15 cellular contexts compared by ENCODE assay signal in genomic region chr9:90770339-90770738, GRCh38. TPM values are rescaled to one million over a fixed set of nuclear protein-coding genes. Genes with fewer than 3 reads are reported as not detected.
DNase-seq lines count a peak whose midpoint lies in the region; ATAC-seq, FAIRE-seq and TF ChIP-seq lines count a peak whose summit lies in the region.
"Had no signal": no experiment of that assay in that cellular context is flagged by ENCODE, and none has a peak within 500 bp of the region (broad histone marks: within the 10 kb centered on the region; RNA-seq: fewer than 3 reads in every experiment).

No MANE protein-coding gene starts in this region.

- H3K4me1 Mint-ChIP-seq in T-helper 17 cell = no peaks in the 10 kb centered on the region
- no peaks in the 10 kb centered on the region for H3K4me1 Mint-ChIP-seq in activated naive CD4-positive, alpha-beta T cell treated with anti-CD3 and anti-CD28 coated beads for 36 hours (ENCODE audit: low read depth)
- H3K4me1 Mint-ChIP-seq: H9 had no signal

- TF ChIP-seq POLR2A in GM12892 (IDR thresholded peaks at IDR 0.05; ENCODE audit: low read depth, low read length) = no peak
- no peak for TF ChIP-seq POLR2A in GM12878 (IDR thresholded peaks at IDR 0.05; ENCODE audit: low read depth, low read length)

- H3K4me1 ChIP-seq in GM12878 (ENCODE audit: control insufficient read depth, insufficient read depth, low read length) (peaks cover 36% of the 10 kb centered on the region), small intestine (ENCODE audit: control insufficient read depth in 2 of 2, insufficient read depth in 1 of 2, low read depth in 1 of 2, low read length in 1 of 2) (no peaks in the 10 kb centered on the region)
- H3K4me1 ChIP-seq: stomach had no signal

- H3K4me2 ChIP-seq in GM12878 (ENCODE audit: control insufficient read depth, insufficient read depth) = peak overlapping the region; percentile 0; the same call in 1 of the 2 replicates
- H3K4me2 ChIP-seq: BLaER1 had no signal

- H3K27ac ChIP-seq in GM12878 (ENCODE audit: control insufficient read depth, insufficient read depth) (no peak overlapping the region), small intestine (ENCODE audit: low read depth in 1 of 2, low read length in 1 of 2) (no peak overlapping the region), caudate nucleus (ENCODE audit: low read depth, low read length) (no peak overlapping the region)
- H3K27ac ChIP-seq: BLaER1, SK-N-MC, stomach had no signal

- SMC1A ChIA-PET in GM12878 (lab: Charles Lee; ENCODE audit: uncharacterized antibody, unreplicated experiment) = no interaction called here

- no peak overlapping the region for H3K9ac ChIP-seq in GM12878 (ENCODE audit: control insufficient read depth, insufficient read depth, low read length)
- H3K9ac ChIP-seq: BLaER1 had no signal

- TF ChIP-seq CTCF in GM12878 (IDR thresholded peaks at IDR 0.05 in 2 of 3, conservative IDR thresholded peaks at IDR 0.05 in 1 of 3; ENCODE audit: control insufficient read depth in 2 of 3, extremely low read depth in 1 of 3, insufficient read depth in 1 of 3, low read depth in 3 of 3, low read length in 3 of 3) = no peak

- TF ChIP-seq RAD21 in GM12878 (IDR thresholded peaks at IDR 0.05; ENCODE audit: insufficient read depth, low read depth, low read length) = no peak

- H3K9me3 ChIP-seq in GM12878 (replicated peaks; ENCODE audit: control insufficient read depth, insufficient read depth, low read length) (peaks cover 8% of the 10 kb centered on the region), small intestine (ENCODE audit: control insufficient read depth, low read depth) (no peaks in the 10 kb centered on the region), T-helper 17 cell (ENCODE audit: control insufficient read depth, low read length, poor library complexity, severe bottlenecking) (no peaks in the 10 kb centered on the region)

- H3K4me3 ChIP-seq in GM12878 (no peak overlapping the region), small intestine (ENCODE audit: low read depth in 1 of 2, low read length in 2 of 2) (no peak overlapping the region)
- H3K4me3 ChIP-seq: BLaER1, SK-N-MC, stomach had no signal

- no peak for DNase-seq in GM12892 (ENCODE audit: insufficient read length)
- no peak for DNase-seq in GM12878 (ENCODE audit: low read depth, low spot score)
- no peak for DNase-seq in small intestine
- no peak for DNase-seq in caudate nucleus (lab: John Stamatoyannopoulos, UW)
- DNase-seq in T-helper 17 cell = no peak
- DNase-seq in activated naive CD4-positive, alpha-beta T cell treated with anti-CD3 and anti-CD28 coated beads for 36 hours = no peak
- DNase-seq: activated CD4-positive, alpha-beta T cell treated with anti-CD3 and anti-CD28 coated beads, Interleukin-2, amount 50 U/mL, for 48 hours; H9; IMR-90; NCI-H2227 treated with DMSO at 0.1 percent for 48 hours; stomach had no signal

- H3K4me3 Mint-ChIP-seq in T-helper 17 cell = no peak overlapping the region
- H3K4me3 Mint-ChIP-seq in activated naive CD4-positive, alpha-beta T cell treated with anti-CD3 and anti-CD28 coated beads for 36 hours = no peak overlapping the region
- H3K4me3 Mint-ChIP-seq: H9 had no signal

- 60% methylated on average over 1 of the region's 1 CpG for WGBS in GM12878 (ENCODE audit: insufficient coverage, insufficient replicate concordance, low lambda C conversion rate, missing lambda C conversion rate)
- WGBS in small intestine, 3 donors = 93 to 100% (median 96%) methylated on average over 1 of the region's 1 CpG

- FAIRE-seq in GM12892 (lab: Jason Lieb, UNC) (peak; percentile 51), GM12878 (lab: Jason Lieb, UNC) (no peak), small intestine (lab: Jason Lieb, UNC) (no peak)

- intact Hi-C loops in GM12878 (cut with micrococcal nuclease; ENCODE audit: unreplicated experiment) = loop anchor here (5.0 kb wide), 1 partner anchor 67 kb away; no protein-coding TSS in a partner anchor
- intact Hi-C loops in activated naive CD4-positive, alpha-beta T cell treated with anti-CD3 and anti-CD28 coated beads for 36 hours (cut with micrococcal nuclease) = no loop called here

- in situ Hi-C loops in GM12878 (cut with MboI) = loop anchor here (25.0 kb wide), 1 partner anchor 1183 kb away; no protein-coding TSS in a partner anchor

- CTCF ChIA-PET in GM12878 (lab: Yijun Ruan, JAX) = no interaction called here
- CTCF ChIA-PET in activated naive CD4-positive, alpha-beta T cell treated with anti-CD3 and anti-CD28 coated beads for 36 hours (lab: Charles Lee) = no interaction called here

- H3K36me3 ChIP-seq in GM12878 (ENCODE audit: control insufficient read depth in 2 of 2, insufficient read depth in 2 of 2, low read length in 1 of 2) (no peaks in the 10 kb centered on the region), small intestine (ENCODE audit: control insufficient read depth in 2 of 2, insufficient read depth in 2 of 2, low read length in 2 of 2) (no peaks in the 10 kb centered on the region)
- H3K36me3 ChIP-seq: BLaER1, stomach had no signal

- BruUV-seq in GM12878 (replicated peaks; lab: Mats Ljungman, UMichigan) = no TSS peak

- RAD21 ChIA-PET in GM12878 (lab: Charles Lee; ENCODE audit: unreplicated experiment) = no interaction called here

- peaks cover 3% of the 10 kb centered on the region for H3K36me3 Mint-ChIP-seq in T-helper 17 cell (ENCODE audit: low read depth)
- H3K36me3 Mint-ChIP-seq in activated naive CD4-positive, alpha-beta T cell treated with anti-CD3 and anti-CD28 coated beads for 36 hours (ENCODE audit: low read depth) = no peaks in the 10 kb centered on the region

- ATAC-seq in GM21360 (IDR thresholded peaks at IDR 0.05; ENCODE audit: unreplicated experiment) (peak; percentile 44), HG03457 (IDR thresholded peaks at IDR 0.05; ENCODE audit: unreplicated experiment) (peak; percentile 37), GM12878 (peak; percentile 66), T-helper 17 cell (no peak)

- H3K27me3 Mint-ChIP-seq in T-helper 17 cell = peaks cover 33% of the 10 kb centered on the region
- peaks cover 8% of the 10 kb centered on the region for H3K27me3 Mint-ChIP-seq in activated naive CD4-positive, alpha-beta T cell treated with anti-CD3 and anti-CD28 coated beads for 36 hours (ENCODE audit: low read depth)

- no peak for TF ChIP-seq EP300 in GM12878 (IDR thresholded peaks at IDR 0.05; ENCODE audit: borderline replicate concordance in 1 of 2, control insufficient read depth in 1 of 2, low read depth in 2 of 2, low read length in 2 of 2)

- no peak overlapping the region for H2AFZ ChIP-seq in GM12878 (ENCODE audit: control insufficient read depth, low read depth, low read length)

- peaks cover 9% of the 10 kb centered on the region for H3K9me3 Mint-ChIP-seq in activated naive CD4-positive, alpha-beta T cell treated with anti-CD3 and anti-CD28 coated beads for 36 hours

- POLR2A ChIA-PET in GM12878 (lab: Charles Lee) = no interaction called here

- H3K27ac Mint-ChIP-seq in T-helper 17 cell = no peak overlapping the region
- H3K27ac Mint-ChIP-seq in activated naive CD4-positive, alpha-beta T cell treated with anti-CD3 and anti-CD28 coated beads for 36 hours = no peak overlapping the region
- H3K27ac Mint-ChIP-seq: H9 had no signal

- H3K79me2 ChIP-seq in GM12878 (ENCODE audit: control insufficient read depth, insufficient read depth, low read length) = no peaks in the 10 kb centered on the region

- H4K20me1 ChIP-seq in GM12878 (ENCODE audit: control insufficient read depth, insufficient read depth) = no peaks in the 10 kb centered on the region
- H4K20me1 ChIP-seq: BLaER1 had no signal

- no peaks in the 10 kb centered on the region for H3K27me3 ChIP-seq in GM12878 (replicated peaks in 1 of 2; ENCODE audit: control insufficient read depth in 2 of 2, insufficient read depth in 2 of 2, low read length in 1 of 2)
- no peaks in the 10 kb centered on the region for H3K27me3 ChIP-seq in small intestine (ENCODE audit: control insufficient read depth in 2 of 2, insufficient read depth in 2 of 2, low read length in 2 of 2)
- H3K27me3 ChIP-seq: BLaER1, stomach had no signal

TF ChIP-seq in GM12878, 131 proteins besides CTCF, POLR2A, EP300 and RAD21 (continues in another document):
- peak; percentile 69; the same call in 1 of the 2 replicates for TF ChIP-seq NR2F1 (conservative IDR thresholded peaks at IDR 0.05)
- 0 out of 2 replicates have a peak, but pooled peaks have one; percentile 28 for TF ChIP-seq IKZF1 (conservative IDR thresholded peaks at IDR 0.05)
- peak; percentile 35 to 61; a peak in 2 of 4 replicates for TF ChIP-seq IKZF2 (IDR thresholded peaks at IDR 0.05)
- TF ChIP-seq EED (IDR thresholded peaks at IDR 0.05; ENCODE audit: low read depth) = 0 out of 2 replicates have a peak, but pooled peaks have one; percentile 34
- TF ChIP-seq NFXL1 (IDR thresholded peaks at IDR 0.05; ENCODE audit: borderline replicate concordance) = no peak
- no peak for TF ChIP-seq ZBED1 (IDR thresholded peaks at IDR 0.05; ENCODE audit: borderline replicate concordance)
- TF ChIP-seq BCL11A (IDR thresholded peaks at IDR 0.05; ENCODE audit: low read depth, low read length) = peak; percentile 41; the same call in 1 of the 2 replicates
- no peak for TF ChIP-seq SREBF2 (IDR thresholded peaks at IDR 0.05; ENCODE audit: low read length)
- peak; percentile 46 for TF ChIP-seq RUNX3 (IDR thresholded peaks at IDR 0.05; ENCODE audit: low read length)

RNA-seq across cellular contexts. Expression of gene SYK, which starts 31.3 kb away (rescaled TPM):
- 28.5 TPM for polyA plus RNA-seq in GM12892 (2012; ENCODE audit: missing spikeins)
- total RNA-seq in GM12878 (2013; cell fraction: nucleolus; rRNA removed) = 29.6 and 41.5 TPM in 2 replicates
- total RNA-seq in GM12878 (2014; rRNA removed) (80.7 and 88.4 TPM in 2 replicates), GM12878 (2014; rRNA removed; fragmentation: Illumina TruSeq; extraction: Trizol) (70.2 and 75.8 TPM in 2 replicates), GM12878 (2021) (128 and 135 TPM in 2 replicates), T-helper 17 cell (1 to 10 TPM; 5.0 to 7.7 TPM)
- 17.5 TPM for polyA plus RNA-seq in GM12878 (2011; ENCODE audit: low read depth)
- polyA plus RNA-seq in GM12878 (2011; rRNA removed) (5.7 and 6.5 TPM in 2 replicates), GM12878 (2014; fragmentation: Illumina TruSeq; extraction: Trizol) (77.5 and 82.5 TPM in 2 replicates), GM12878 (2014; fragmentation: Nextera tagmentation; extraction: Ambion mirVana) (10 to 100 TPM; 23.1 to 24.8 TPM), GM12878 (2014; rRNA removed) (58.1 and 58.2 TPM in 2 replicates), GM12878 (2016; fragmentation: Nextera tagmentation; extraction: Ambion mirVana) (10 to 100 TPM; 68.0 to 69.5 TPM), small intestine (10 to 100 TPM; 29.7 to 40.9 (median 33.8) TPM)
- 7.5 and 7.6 TPM in 2 replicates for polyA plus RNA-seq in GM12878 (2011; cell fraction: cytosol; rRNA removed)
- 7.6 and 13.2 TPM in 2 replicates for polyA plus RNA-seq in GM12878 (2011; cell fraction: nucleus; rRNA removed)
- 26.6 and 29.5 TPM in 2 replicates for polyA plus RNA-seq in GM12878 (2012)
- polyA minus RNA-seq in GM12878 (2011; rRNA and poly(A)+ RNA removed) = 7.0 and 8.3 TPM in 2 replicates
- polyA minus RNA-seq in GM12878 (2011; cell fraction: cytosol; rRNA and poly(A)+ RNA removed) = 5.8 and 11.6 TPM in 2 replicates
- 6.8 and 8.5 TPM in 2 replicates for polyA minus RNA-seq in GM12878 (2011; cell fraction: nucleus; rRNA and poly(A)+ RNA removed)
- total RNA-seq in activated naive CD4-positive, alpha-beta T cell treated with anti-CD3 and anti-CD28 coated beads for 36 hours = under 1 TPM; 0.07 to 0.19 TPM
- total RNA-seq: IMR-90 had no signal
- polyA plus RNA-seq: IMR-90 had no signal
